1 cellular context compared by ENCODE assay signal in the genomic region with DNA sequence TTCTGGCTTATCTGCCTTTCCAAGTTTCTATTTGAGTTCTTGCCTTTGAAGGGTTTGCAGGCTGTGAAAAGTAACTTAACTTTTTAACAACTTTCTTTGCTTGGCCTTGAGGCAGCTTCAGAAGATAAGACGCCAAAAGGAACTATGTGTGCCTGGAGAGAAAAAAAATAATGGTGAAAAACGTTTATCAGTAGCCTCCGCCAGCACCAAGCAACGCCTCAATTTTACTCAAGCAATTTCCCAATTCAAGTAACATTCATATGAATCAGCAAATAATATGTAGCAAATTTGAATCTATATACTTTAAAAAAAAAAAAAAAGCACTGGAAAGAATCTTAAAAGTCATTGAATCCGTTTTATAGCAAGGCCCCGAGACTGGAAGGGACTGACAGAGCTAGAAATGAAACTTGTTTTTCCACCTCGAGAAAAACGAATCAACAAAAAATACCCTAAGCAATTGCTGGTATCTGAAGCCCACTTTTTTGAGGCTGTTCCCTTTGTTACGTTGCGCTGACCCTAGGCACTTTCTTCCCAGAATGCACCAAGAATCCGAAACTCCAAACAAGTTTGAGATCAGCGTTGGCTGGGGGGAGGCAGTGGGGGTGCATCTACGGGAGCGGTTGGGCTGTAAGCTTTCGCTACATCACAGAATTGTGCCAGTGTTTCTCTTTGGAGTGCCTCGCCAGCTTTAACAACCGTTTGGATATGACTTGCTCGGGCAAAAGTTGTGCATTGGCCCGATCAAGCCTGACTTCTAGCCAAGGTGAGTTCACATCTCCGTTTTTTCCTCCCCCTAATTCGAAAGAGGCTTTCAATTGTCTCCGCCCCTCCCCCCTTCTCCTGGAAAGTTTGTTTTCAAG.
A peak's percentile ranks its signal among the peaks of the same experiment; 100 is the strongest.
TF ChIP-seq lines count a peak whose summit lies in the region.

No MANE protein-coding gene starts in this region.

TF ChIP-seq in K562, 482 proteins besides CTCF, POLR2A, EP300 and RAD21 (continued from another document and continues in another):
- TF ChIP-seq ZBTB43 (CRISPR knock-in tag; IDR thresholded peaks at IDR 0.05) (no peak), ZNF3 (CRISPR knock-in tag; IDR thresholded peaks at IDR 0.05) (peak; percentile 34; the same call in 1 of the 2 replicates), TAF9B (IDR thresholded peaks at IDR 0.05; ENCODE audit: partially characterized antibody) (no peak), NCOA4 (IDR thresholded peaks at IDR 0.05; ENCODE audit: partially characterized antibody) (no peak), HLTF (IDR thresholded peaks at IDR 0.05) (no peak), NCOA6 (IDR thresholded peaks at IDR 0.05) (no peak), SMARCA4 (IDR thresholded peaks at IDR 0.05) (no peak), ZNF551 (CRISPR knock-in tag; IDR thresholded peaks at IDR 0.05) (no peak), SREBF2 (CRISPR knock-in tag; IDR thresholded peaks at IDR 0.05) (no peak), FOXM1 (IDR thresholded peaks at IDR 0.05; ENCODE audit: low read depth) (no peak), FOXM1 (CRISPR knock-in tag; IDR thresholded peaks at IDR 0.05; ENCODE audit: low read depth) (peak; percentile 7), MTF1 (CRISPR knock-in tag; IDR thresholded peaks at IDR 0.05; ENCODE audit: borderline replicate concordance) (0 out of 2 replicates have a peak, but pooled peaks have one; percentile 52), ZFX (CRISPR knock-in tag; IDR thresholded peaks at IDR 0.05) (no peak), ZNF274 (IDR thresholded peaks at IDR 0.05; ENCODE audit: borderline replicate concordance, low read depth, low read length) (no peak), PHF8 (IDR thresholded peaks at IDR 0.05; ENCODE audit: borderline replicate concordance, low read length) (no peak; the same call in 1 of the 2 replicates), HDAC8 (tag; IDR thresholded peaks at IDR 0.05) (no peak), EGR1 (conservative IDR thresholded peaks at IDR 0.05) (no peak), MCM5 (IDR thresholded peaks at IDR 0.05; ENCODE audit: low read depth) (no peak), MXI1 (IDR thresholded peaks at IDR 0.05; ENCODE audit: low read depth, low read length) (no peak), ELF2 (CRISPR knock-in tag; IDR thresholded peaks at IDR 0.05) (no peak), RAD51 (IDR thresholded peaks at IDR 0.05; ENCODE audit: borderline replicate concordance, low read depth) (no peak), ZNF146 (CRISPR knock-in tag; IDR thresholded peaks at IDR 0.05; ENCODE audit: unreplicated experiment) (no peak), FOXK2 (conservative IDR thresholded peaks at IDR 0.05 in 1 of 2, IDR thresholded peaks at IDR 0.05 in 1 of 2; ENCODE audit: low read depth in 2 of 2) (no peak), EZH2 (IDR thresholded peaks at IDR 0.05; ENCODE audit: borderline replicate concordance, low read depth, low read length) (no peak), TCFL5 (CRISPR knock-in tag; conservative IDR thresholded peaks at IDR 0.05) (no peak), RBM39 (optimal IDR thresholded peaks at IDR 0.05; ENCODE audit: low read depth, low read length) (no peak), ARNT (IDR thresholded peaks at IDR 0.05) (no peak), DACH1 (IDR thresholded peaks at IDR 0.05; ENCODE audit: partially characterized antibody) (no peak), ZNF165 (CRISPR knock-in tag; IDR thresholded peaks at IDR 0.05; ENCODE audit: borderline replicate concordance) (no peak), PTRF (tag; IDR thresholded peaks at IDR 0.05) (peak; percentile 51), ZNF561 (CRISPR knock-in tag; conservative IDR thresholded peaks at IDR 0.05) (no peak), POLR2B (IDR thresholded peaks at IDR 0.05; ENCODE audit: low read depth, partially characterized antibody) (no peak), U2AF1 (optimal IDR thresholded peaks at IDR 0.05; ENCODE audit: low read depth, low read length) (no peak), RREB1 (CRISPR knock-in tag; IDR thresholded peaks at IDR 0.05) (no peak), BCOR (IDR thresholded peaks at IDR 0.05) (no peak), FIP1L1 (IDR thresholded peaks at IDR 0.05; ENCODE audit: low read depth, low read length, poor library complexity, severe bottlenecking) (no peak), THRAP3 (IDR thresholded peaks at IDR 0.05; ENCODE audit: borderline replicate concordance) (no peak), CBFB (CRISPR knock-in tag; IDR thresholded peaks at IDR 0.05) (no peak), SRF (CRISPR knock-in tag; IDR thresholded peaks at IDR 0.05) (no peak), KDM2B (CRISPR knock-in tag; IDR thresholded peaks at IDR 0.05) (no peak), BRD4 (IDR thresholded peaks at IDR 0.05) (peak; percentile 80), ZNF717 (CRISPR knock-in tag; IDR thresholded peaks at IDR 0.05) (no peak), PRPF4 (IDR thresholded peaks at IDR 0.05; ENCODE audit: insufficient read depth, low read depth, low read length, poor library complexity, severe bottlenecking) (no peak), KDM1A (IDR thresholded peaks at IDR 0.05) (no peak), ZNF324 (CRISPR knock-in tag; IDR thresholded peaks at IDR 0.05) (no peak; the same call in 1 of the 2 replicates), SMARCE1 (IDR thresholded peaks at IDR 0.05) (no peak), RBM25 (IDR thresholded peaks at IDR 0.05; ENCODE audit: low read depth, low read length, severe bottlenecking) (no peak), POLR3G (IDR thresholded peaks at IDR 0.05; ENCODE audit: extremely low read depth, insufficient read length, insufficient replicate concordance) (no peak), ZBTB7A (IDR thresholded peaks at IDR 0.05; ENCODE audit: borderline replicate concordance, control insufficient read depth, low read depth, low read length) (peak; percentile 20; the same call in 1 of the 2 replicates)
- TF ChIP-seq, protein P1, sequence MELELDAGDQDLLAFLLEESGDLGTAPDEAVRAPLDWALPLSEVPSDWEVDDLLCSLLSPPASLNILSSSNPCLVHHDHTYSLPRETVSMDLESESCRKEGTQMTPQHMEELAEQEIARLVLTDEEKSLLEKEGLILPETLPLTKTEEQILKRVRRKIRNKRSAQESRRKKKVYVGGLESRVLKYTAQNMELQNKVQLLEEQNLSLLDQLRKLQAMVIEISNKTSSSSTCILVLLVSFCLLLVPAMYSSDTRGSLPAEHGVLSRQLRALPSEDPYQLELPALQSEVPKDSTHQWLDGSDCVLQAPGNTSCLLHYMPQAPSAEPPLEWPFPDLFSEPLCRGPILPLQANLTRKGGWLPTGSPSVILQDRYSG (tag; conservative IDR thresholded peaks at IDR 0.05; ENCODE audit: low read depth), result peak; percentile 73; the same call in 1 of the 2 replicates
- TF ChIP-seq, protein P2, sequence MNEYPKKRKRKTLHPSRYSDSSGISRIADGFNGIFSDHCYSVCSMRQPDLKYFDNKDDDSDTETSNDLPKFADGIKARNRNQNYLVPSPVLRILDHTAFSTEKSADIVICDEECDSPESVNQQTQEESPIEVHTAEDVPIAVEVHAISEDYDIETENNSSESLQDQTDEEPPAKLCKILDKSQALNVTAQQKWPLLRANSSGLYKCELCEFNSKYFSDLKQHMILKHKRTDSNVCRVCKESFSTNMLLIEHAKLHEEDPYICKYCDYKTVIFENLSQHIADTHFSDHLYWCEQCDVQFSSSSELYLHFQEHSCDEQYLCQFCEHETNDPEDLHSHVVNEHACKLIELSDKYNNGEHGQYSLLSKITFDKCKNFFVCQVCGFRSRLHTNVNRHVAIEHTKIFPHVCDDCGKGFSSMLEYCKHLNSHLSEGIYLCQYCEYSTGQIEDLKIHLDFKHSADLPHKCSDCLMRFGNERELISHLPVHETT (CRISPR knock-in tag; conservative IDR thresholded peaks at IDR 0.05 in 1 of 2, IDR thresholded peaks at IDR 0.05 in 1 of 2), result no peak
- TF ChIP-seq, protein P3, sequence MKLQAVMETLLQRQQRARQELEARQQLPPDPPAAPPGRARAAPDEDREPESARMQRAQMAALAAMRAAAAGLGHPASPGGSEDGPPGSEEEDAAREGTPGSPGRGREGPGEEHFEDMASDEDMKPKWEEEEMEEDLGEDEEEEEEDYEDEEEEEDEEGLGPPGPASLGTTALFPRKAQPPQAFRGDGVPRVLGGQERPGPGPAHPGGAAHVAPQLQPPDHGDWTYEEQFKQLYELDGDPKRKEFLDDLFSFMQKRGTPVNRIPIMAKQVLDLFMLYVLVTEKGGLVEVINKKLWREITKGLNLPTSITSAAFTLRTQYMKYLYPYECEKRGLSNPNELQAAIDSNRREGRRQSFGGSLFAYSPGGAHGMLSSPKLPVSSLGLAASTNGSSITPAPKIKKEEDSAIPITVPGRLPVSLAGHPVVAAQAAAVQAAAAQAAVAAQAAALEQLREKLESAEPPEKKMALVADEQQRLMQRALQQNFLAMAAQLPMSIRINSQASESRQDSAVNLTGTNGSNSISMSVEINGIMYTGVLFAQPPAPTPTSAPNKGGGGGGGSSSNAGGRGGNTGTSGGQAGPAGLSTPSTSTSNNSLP (IDR thresholded peaks at IDR 0.05; ENCODE audit: borderline replicate concordance, low read depth, low read length), result no peak; the same call in 1 of the 2 replicates
- TF ChIP-seq, protein P4, sequence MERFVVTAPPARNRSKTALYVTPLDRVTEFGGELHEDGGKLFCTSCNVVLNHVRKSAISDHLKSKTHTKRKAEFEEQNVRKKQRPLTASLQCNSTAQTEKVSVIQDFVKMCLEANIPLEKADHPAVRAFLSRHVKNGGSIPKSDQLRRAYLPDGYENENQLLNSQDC (CRISPR knock-in tag; IDR thresholded peaks at IDR 0.05), result no peak
- TF ChIP-seq, protein P5, sequence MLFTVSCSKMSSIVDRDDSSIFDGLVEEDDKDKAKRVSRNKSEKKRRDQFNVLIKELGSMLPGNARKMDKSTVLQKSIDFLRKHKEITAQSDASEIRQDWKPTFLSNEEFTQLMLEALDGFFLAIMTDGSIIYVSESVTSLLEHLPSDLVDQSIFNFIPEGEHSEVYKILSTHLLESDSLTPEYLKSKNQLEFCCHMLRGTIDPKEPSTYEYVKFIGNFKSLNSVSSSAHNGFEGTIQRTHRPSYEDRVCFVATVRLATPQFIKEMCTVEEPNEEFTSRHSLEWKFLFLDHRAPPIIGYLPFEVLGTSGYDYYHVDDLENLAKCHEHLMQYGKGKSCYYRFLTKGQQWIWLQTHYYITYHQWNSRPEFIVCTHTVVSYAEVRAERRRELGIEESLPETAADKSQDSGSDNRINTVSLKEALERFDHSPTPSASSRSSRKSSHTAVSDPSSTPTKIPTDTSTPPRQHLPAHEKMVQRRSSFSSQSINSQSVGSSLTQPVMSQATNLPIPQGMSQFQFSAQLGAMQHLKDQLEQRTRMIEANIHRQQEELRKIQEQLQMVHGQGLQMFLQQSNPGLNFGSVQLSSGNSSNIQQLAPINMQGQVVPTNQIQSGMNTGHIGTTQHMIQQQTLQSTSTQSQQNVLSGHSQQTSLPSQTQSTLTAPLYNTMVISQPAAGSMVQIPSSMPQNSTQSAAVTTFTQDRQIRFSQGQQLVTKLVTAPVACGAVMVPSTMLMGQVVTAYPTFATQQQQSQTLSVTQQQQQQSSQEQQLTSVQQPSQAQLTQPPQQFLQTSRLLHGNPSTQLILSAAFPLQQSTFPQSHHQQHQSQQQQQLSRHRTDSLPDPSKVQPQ (CRISPR knock-in tag; IDR thresholded peaks at IDR 0.05; ENCODE audit: borderline replicate concordance), result no peak
- TF ChIP-seq, protein P6, sequence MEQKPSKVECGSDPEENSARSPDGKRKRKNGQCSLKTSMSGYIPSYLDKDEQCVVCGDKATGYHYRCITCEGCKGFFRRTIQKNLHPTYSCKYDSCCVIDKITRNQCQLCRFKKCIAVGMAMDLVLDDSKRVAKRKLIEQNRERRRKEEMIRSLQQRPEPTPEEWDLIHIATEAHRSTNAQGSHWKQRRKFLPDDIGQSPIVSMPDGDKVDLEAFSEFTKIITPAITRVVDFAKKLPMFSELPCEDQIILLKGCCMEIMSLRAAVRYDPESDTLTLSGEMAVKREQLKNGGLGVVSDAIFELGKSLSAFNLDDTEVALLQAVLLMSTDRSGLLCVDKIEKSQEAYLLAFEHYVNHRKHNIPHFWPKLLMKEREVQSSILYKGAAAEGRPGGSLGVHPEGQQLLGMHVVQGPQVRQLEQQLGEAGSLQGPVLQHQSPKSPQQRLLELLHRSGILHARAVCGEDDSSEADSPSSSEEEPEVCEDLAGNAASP (IDR thresholded peaks at IDR 0.05), result no peak
